8 cellular contexts compared by ENCODE assay signal in genomic region chr10:12252882-12253546, GRCh38. TPM values are rescaled to one million over a fixed set of nuclear protein-coding genes. Genes with fewer than 3 reads are reported as not detected.
DNase-seq lines count a peak whose midpoint lies in the region; ATAC-seq and TF ChIP-seq lines count a peak whose summit lies in the region.

No MANE protein-coding gene starts in this region.

- H3K27me3 ChIP-seq in cardiac muscle cell (no peaks in the 10 kb centered on the region), upper lobe of right lung (no peaks in the 10 kb centered on the region)

- ATAC-seq in left ventricle myocardium superior: no peak
- no peak for ATAC-seq in upper lobe of right lung
- no peak for ATAC-seq in HG03039 (IDR thresholded peaks at IDR 0.05; ENCODE audit: unreplicated experiment)
- no peak for ATAC-seq in HG03439 (IDR thresholded peaks at IDR 0.05; ENCODE audit: unreplicated experiment)

- H3K4me1 ChIP-seq in cardiac muscle cell (ENCODE audit: low read depth) (no peaks in the 10 kb centered on the region), upper lobe of right lung (no peaks in the 10 kb centered on the region)

- H3K9me3 ChIP-seq in cardiac muscle cell (ENCODE audit: low read depth) (no peaks in the 10 kb centered on the region), upper lobe of right lung (no peaks in the 10 kb centered on the region)

- no peak overlapping the region for H3K4me3 ChIP-seq in cardiac muscle cell
- H3K4me3 ChIP-seq in upper lobe of right lung: no peak overlapping the region

- H3K27me3 Mint-ChIP-seq in chondrocyte (ENCODE audit: low read depth): no peaks in the 10 kb centered on the region

- TF ChIP-seq CTCF in cardiac muscle cell (IDR thresholded peaks at IDR 0.05; ENCODE audit: low read depth, low read length): peak; percentile 14
- peak; percentile 64 for TF ChIP-seq CTCF in chondrocyte (IDR thresholded peaks at IDR 0.05)
- peak; percentile 12 for TF ChIP-seq CTCF in upper lobe of right lung (IDR thresholded peaks at IDR 0.05)

- intact Hi-C loops in left ventricle myocardium superior (cut with micrococcal nuclease) (no loop called here), upper lobe of right lung (cut with DNase I) (no loop called here)

- no peak overlapping the region for H3K27ac Mint-ChIP-seq in chondrocyte (ENCODE audit: unreplicated experiment)

- DNase-seq in cardiac muscle cell (ENCODE audit: low read depth in 1 of 2, low spot score in 1 of 2) (no peak), left ventricle myocardium superior (no peak), LHCN-M2 (ENCODE audit: low read depth) (peak; percentile 7), chondrocyte (ENCODE audit: low spot score) (peak; percentile 9), upper lobe of right lung (no peak), NCI-H1694 treated with DMSO at 0.1 percent for 48 hours (lab: John Stamatoyannopoulos, UW) (no peak)

- H3K4me1 Mint-ChIP-seq in chondrocyte (ENCODE audit: low read depth): no peaks in the 10 kb centered on the region

- H3K36me3 Mint-ChIP-seq in chondrocyte (ENCODE audit: low read depth): peaks cover 11% of the 10 kb centered on the region

- no peak overlapping the region for H3K4me3 Mint-ChIP-seq in chondrocyte (ENCODE audit: unreplicated experiment)

- H3K27ac ChIP-seq in cardiac muscle cell (no peak overlapping the region), upper lobe of right lung (no peak overlapping the region)

- H3K36me3 ChIP-seq in cardiac muscle cell (peaks cover 2% of the 10 kb centered on the region), upper lobe of right lung (peaks cover 29% of the 10 kb centered on the region)

- no peaks in the 10 kb centered on the region for H3K9me3 Mint-ChIP-seq in chondrocyte (ENCODE audit: low read depth)

RNA-seq across cellular contexts. Expression of gene CDC123, which starts 57.0 kb away (rescaled TPM):
- total RNA-seq in cardiac muscle cell (53.0 and 77.6 TPM in 2 replicates), left ventricle myocardium superior (54.8 TPM), LHCN-M2 (2014; rRNA removed) (102 and 106 TPM in 2 replicates), chondrocyte (60.7 to 78.2 TPM (median 67.0 TPM) in 3 replicates), upper lobe of right lung (44.3 TPM)
- polyA plus RNA-seq in cardiac muscle cell: 123 and 147 TPM in 2 replicates
- 79.4 TPM for polyA plus RNA-seq in LHCN-M2 (2012)

RNA-seq across cellular contexts. Expression of gene NUDT5, which starts 57.3 kb away (rescaled TPM):
- total RNA-seq in cardiac muscle cell (49.3 and 59.2 TPM in 2 replicates), left ventricle myocardium superior (9.2 TPM), LHCN-M2 (2014; rRNA removed) (82.7 and 87.1 TPM in 2 replicates), chondrocyte (43.0 to 51.8 TPM (median 43.9 TPM) in 3 replicates), upper lobe of right lung (49.9 TPM)
- polyA plus RNA-seq in cardiac muscle cell: 108 and 122 TPM in 2 replicates
- polyA plus RNA-seq in LHCN-M2 (2012): 70.4 TPM

Comparison
In these comparisons a context has a peak if more than half of its experiments do, and no peak if none do; other contexts are left out.
1. DNase-seq: peak in LHCN-M2 (single experiment) and chondrocyte (single experiment); none in cardiac muscle cell (0 of 2), left ventricle myocardium superior (single experiment), upper lobe of right lung (single experiment) and NCI-H1694 treated with DMSO at 0.1 percent for 48 hours (single experiment).
2. CTCF ChIP-seq: peak in every context shown above with its lines; median percentile 64 in chondrocyte; 14 in cardiac muscle cell; 12 in upper lobe of right lung.